Comparison of ENCODE assay signal across 1 cellular context in the genomic region with DNA sequence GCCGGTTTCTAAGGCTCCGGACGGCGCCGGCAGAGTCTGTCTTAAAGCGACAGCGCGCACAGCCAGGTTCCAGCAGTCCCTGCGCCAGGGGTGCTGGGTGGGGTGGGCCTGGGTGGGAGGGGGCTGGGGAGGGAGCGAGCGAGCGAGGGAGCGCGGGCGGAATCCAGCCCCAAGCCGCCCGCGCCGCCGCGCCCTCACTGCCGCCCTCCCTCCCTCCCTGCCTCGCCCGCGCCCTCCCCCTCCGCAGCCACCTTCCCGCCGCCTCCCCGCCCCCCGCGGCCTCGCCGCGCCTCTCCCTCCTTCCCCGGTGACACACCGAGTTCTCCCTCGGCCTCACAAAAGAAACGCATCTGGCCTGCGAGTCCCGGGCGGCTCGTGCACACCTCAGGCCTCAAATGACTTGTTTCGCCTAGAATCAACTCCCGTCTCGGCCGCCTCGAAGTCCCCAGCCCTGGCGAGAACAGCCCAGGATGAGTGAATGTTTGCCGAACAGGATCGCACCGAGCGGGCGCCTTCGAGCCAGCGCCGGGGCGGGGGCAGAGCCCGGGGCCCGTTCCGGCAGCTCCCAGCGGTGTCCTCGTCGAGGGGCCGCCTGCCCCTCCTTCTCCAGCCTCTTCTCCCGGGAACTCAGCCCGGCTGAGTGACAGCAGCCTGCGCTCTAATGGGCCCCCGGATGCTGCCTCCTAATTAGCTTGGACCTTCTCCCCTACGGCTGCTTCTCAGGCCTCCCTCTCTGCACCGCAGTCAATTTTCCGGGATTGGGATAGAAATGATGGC.
TF ChIP-seq lines count a peak whose summit lies in the region.

A gene (minus strand): TSS at position 43 of the 777 bp plus-strand sequence. CDS start 347 bp downstream, outside the sequence.

TF ChIP-seq in HepG2, 621 proteins besides CTCF, POLR2A, EP300 and RAD21 (continued from another document and continues in another):
- TF ChIP-seq, protein P1, sequence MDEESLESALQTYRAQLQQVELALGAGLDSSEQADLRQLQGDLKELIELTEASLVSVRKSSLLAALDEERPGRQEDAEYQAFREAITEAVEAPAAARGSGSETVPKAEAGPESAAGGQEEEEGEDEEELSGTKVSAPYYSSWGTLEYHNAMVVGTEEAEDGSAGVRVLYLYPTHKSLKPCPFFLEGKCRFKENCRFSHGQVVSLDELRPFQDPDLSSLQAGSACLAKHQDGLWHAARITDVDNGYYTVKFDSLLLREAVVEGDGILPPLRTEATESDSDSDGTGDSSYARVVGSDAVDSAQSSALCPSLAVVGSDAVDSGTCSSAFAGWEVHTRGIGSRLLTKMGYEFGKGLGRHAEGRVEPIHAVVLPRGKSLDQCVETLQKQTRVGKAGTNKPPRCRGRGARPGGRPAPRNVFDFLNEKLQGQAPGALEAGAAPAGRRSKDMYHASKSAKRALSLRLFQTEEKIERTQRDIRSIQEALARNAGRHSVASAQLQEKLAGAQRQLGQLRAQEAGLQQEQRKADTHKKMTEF (CRISPR knock-in tag; IDR thresholded peaks at IDR 0.05) = peak; percentile 26; the same call in 1 of the 2 replicates
- TF ChIP-seq ZFP36L2 (CRISPR knock-in tag; IDR thresholded peaks at IDR 0.05) (no peak), GATAD2A (CRISPR knock-in tag; IDR thresholded peaks at IDR 0.05) (no peak), MYNN (CRISPR knock-in tag; IDR thresholded peaks at IDR 0.05; ENCODE audit: low read depth) (no peak), ZIK1 (CRISPR knock-in tag; IDR thresholded peaks at IDR 0.05; ENCODE audit: borderline replicate concordance, low read depth) (no peak), SNAI1 (CRISPR knock-in tag; IDR thresholded peaks at IDR 0.05; ENCODE audit: borderline replicate concordance) (no peak), PAWR (CRISPR knock-in tag; IDR thresholded peaks at IDR 0.05; ENCODE audit: borderline replicate concordance) (no peak), GABPB1 (CRISPR knock-in tag; IDR thresholded peaks at IDR 0.05) (peak; percentile 65), CBX2 (IDR thresholded peaks at IDR 0.05; ENCODE audit: low read depth, low read length) (no peak), CBX2 (CRISPR knock-in tag; IDR thresholded peaks at IDR 0.05; ENCODE audit: low read depth) (no peak), TCF12 (IDR thresholded peaks at IDR 0.05) (no peak), TCF12 (CRISPR knock-in tag; IDR thresholded peaks at IDR 0.05) (no peak), MXD4 (CRISPR knock-in tag; IDR thresholded peaks at IDR 0.05) (0 out of 2 replicates have a peak, but pooled peaks have one; percentile 30), HNRNPLL (IDR thresholded peaks at IDR 0.05; ENCODE audit: low read depth, low read length, poor library complexity, severe bottlenecking) (peak; percentile 37), ZNF781 (CRISPR knock-in tag; IDR thresholded peaks at IDR 0.05; ENCODE audit: borderline replicate concordance, not compliant biosample characterization) (peak; percentile 60), NRL (CRISPR knock-in tag; IDR thresholded peaks at IDR 0.05; ENCODE audit: borderline replicate concordance) (no peak; the same call in none of the 2 replicates)
- TF ChIP-seq, protein P2, sequence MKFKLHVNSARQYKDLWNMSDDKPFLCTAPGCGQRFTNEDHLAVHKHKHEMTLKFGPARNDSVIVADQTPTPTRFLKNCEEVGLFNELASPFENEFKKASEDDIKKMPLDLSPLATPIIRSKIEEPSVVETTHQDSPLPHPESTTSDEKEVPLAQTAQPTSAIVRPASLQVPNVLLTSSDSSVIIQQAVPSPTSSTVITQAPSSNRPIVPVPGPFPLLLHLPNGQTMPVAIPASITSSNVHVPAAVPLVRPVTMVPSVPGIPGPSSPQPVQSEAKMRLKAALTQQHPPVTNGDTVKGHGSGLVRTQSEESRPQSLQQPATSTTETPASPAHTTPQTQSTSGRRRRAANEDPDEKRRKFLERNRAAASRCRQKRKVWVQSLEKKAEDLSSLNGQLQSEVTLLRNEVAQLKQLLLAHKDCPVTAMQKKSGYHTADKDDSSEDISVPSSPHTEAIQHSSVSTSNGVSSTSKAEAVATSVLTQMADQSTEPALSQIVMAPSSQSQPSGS (CRISPR knock-in tag; IDR thresholded peaks at IDR 0.05) = no peak
- TF ChIP-seq, protein P3, sequence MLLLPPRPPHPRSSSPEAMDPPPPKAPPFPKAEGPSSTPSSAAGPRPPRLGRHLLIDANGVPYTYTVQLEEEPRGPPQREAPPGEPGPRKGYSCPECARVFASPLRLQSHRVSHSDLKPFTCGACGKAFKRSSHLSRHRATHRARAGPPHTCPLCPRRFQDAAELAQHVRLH (CRISPR knock-in tag; IDR thresholded peaks at IDR 0.05; ENCODE audit: borderline replicate concordance, low read depth) = peak; percentile 54; the same call in 1 of the 2 replicates
- TF ChIP-seq, protein P4, sequence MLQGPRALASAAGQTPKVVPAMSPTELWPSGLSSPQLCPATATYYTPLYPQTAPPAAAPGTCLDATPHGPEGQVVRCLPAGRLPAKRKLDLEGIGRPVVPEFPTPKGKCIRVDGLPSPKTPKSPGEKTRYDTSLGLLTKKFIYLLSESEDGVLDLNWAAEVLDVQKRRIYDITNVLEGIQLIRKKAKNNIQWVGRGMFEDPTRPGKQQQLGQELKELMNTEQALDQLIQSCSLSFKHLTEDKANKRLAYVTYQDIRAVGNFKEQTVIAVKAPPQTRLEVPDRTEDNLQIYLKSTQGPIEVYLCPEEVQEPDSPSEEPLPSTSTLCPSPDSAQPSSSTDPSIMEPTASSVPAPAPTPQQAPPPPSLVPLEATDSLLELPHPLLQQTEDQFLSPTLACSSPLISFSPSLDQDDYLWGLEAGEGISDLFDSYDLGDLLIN (CRISPR knock-in tag; IDR thresholded peaks at IDR 0.05; ENCODE audit: borderline replicate concordance) = no peak
- TF ChIP-seq, protein P5, sequence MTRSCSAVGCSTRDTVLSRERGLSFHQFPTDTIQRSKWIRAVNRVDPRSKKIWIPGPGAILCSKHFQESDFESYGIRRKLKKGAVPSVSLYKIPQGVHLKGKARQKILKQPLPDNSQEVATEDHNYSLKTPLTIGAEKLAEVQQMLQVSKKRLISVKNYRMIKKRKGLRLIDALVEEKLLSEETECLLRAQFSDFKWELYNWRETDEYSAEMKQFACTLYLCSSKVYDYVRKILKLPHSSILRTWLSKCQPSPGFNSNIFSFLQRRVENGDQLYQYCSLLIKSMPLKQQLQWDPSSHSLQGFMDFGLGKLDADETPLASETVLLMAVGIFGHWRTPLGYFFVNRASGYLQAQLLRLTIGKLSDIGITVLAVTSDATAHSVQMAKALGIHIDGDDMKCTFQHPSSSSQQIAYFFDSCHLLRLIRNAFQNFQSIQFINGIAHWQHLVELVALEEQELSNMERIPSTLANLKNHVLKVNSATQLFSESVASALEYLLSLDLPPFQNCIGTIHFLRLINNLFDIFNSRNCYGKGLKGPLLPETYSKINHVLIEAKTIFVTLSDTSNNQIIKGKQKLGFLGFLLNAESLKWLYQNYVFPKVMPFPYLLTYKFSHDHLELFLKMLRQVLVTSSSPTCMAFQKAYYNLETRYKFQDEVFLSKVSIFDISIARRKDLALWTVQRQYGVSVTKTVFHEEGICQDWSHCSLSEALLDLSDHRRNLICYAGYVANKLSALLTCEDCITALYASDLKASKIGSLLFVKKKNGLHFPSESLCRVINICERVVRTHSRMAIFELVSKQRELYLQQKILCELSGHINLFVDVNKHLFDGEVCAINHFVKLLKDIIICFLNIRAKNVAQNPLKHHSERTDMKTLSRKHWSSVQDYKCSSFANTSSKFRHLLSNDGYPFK (CRISPR knock-in tag; IDR thresholded peaks at IDR 0.05; ENCODE audit: borderline replicate concordance) = peak; percentile 40; the same call in 1 of the 2 replicates
- TF ChIP-seq, protein P6, sequence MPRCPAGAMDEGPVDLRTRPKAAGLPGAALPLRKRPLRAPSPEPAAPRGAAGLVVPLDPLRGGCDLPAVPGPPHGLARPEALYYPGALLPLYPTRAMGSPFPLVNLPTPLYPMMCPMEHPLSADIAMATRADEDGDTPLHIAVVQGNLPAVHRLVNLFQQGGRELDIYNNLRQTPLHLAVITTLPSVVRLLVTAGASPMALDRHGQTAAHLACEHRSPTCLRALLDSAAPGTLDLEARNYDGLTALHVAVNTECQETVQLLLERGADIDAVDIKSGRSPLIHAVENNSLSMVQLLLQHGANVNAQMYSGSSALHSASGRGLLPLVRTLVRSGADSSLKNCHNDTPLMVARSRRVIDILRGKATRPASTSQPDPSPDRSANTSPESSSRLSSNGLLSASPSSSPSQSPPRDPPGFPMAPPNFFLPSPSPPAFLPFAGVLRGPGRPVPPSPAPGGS (CRISPR knock-in tag; IDR thresholded peaks at IDR 0.05) = no peak
- TF ChIP-seq, protein P7, sequence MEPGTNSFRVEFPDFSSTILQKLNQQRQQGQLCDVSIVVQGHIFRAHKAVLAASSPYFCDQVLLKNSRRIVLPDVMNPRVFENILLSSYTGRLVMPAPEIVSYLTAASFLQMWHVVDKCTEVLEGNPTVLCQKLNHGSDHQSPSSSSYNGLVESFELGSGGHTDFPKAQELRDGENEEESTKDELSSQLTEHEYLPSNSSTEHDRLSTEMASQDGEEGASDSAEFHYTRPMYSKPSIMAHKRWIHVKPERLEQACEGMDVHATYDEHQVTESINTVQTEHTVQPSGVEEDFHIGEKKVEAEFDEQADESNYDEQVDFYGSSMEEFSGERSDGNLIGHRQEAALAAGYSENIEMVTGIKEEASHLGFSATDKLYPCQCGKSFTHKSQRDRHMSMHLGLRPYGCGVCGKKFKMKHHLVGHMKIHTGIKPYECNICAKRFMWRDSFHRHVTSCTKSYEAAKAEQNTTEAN (CRISPR knock-in tag; conservative IDR thresholded peaks at IDR 0.05) = no peak
- TF ChIP-seq, protein P8, sequence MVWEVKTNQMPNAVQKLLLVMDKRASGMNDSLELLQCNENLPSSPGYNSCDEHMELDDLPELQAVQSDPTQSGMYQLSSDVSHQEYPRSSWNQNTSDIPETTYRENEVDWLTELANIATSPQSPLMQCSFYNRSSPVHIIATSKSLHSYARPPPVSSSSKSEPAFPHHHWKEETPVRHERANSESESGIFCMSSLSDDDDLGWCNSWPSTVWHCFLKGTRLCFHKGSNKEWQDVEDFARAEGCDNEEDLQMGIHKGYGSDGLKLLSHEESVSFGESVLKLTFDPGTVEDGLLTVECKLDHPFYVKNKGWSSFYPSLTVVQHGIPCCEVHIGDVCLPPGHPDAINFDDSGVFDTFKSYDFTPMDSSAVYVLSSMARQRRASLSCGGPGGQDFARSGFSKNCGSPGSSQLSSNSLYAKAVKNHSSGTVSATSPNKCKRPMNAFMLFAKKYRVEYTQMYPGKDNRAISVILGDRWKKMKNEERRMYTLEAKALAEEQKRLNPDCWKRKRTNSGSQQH (CRISPR knock-in tag; IDR thresholded peaks at IDR 0.05; ENCODE audit: low read depth) = no peak
- TF ChIP-seq, protein P9, sequence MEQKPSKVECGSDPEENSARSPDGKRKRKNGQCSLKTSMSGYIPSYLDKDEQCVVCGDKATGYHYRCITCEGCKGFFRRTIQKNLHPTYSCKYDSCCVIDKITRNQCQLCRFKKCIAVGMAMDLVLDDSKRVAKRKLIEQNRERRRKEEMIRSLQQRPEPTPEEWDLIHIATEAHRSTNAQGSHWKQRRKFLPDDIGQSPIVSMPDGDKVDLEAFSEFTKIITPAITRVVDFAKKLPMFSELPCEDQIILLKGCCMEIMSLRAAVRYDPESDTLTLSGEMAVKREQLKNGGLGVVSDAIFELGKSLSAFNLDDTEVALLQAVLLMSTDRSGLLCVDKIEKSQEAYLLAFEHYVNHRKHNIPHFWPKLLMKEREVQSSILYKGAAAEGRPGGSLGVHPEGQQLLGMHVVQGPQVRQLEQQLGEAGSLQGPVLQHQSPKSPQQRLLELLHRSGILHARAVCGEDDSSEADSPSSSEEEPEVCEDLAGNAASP (CRISPR knock-in tag; IDR thresholded peaks at IDR 0.05; ENCODE audit: borderline replicate concordance) = no peak
- TF ChIP-seq, protein P10, sequence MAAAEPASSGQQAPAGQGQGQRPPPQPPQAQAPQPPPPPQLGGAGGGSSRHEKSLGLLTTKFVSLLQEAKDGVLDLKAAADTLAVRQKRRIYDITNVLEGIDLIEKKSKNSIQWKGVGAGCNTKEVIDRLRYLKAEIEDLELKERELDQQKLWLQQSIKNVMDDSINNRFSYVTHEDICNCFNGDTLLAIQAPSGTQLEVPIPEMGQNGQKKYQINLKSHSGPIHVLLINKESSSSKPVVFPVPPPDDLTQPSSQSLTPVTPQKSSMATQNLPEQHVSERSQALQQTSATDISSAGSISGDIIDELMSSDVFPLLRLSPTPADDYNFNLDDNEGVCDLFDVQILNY (CRISPR knock-in tag; conservative IDR thresholded peaks at IDR 0.05) = no peak
- TF ChIP-seq, protein P11, sequence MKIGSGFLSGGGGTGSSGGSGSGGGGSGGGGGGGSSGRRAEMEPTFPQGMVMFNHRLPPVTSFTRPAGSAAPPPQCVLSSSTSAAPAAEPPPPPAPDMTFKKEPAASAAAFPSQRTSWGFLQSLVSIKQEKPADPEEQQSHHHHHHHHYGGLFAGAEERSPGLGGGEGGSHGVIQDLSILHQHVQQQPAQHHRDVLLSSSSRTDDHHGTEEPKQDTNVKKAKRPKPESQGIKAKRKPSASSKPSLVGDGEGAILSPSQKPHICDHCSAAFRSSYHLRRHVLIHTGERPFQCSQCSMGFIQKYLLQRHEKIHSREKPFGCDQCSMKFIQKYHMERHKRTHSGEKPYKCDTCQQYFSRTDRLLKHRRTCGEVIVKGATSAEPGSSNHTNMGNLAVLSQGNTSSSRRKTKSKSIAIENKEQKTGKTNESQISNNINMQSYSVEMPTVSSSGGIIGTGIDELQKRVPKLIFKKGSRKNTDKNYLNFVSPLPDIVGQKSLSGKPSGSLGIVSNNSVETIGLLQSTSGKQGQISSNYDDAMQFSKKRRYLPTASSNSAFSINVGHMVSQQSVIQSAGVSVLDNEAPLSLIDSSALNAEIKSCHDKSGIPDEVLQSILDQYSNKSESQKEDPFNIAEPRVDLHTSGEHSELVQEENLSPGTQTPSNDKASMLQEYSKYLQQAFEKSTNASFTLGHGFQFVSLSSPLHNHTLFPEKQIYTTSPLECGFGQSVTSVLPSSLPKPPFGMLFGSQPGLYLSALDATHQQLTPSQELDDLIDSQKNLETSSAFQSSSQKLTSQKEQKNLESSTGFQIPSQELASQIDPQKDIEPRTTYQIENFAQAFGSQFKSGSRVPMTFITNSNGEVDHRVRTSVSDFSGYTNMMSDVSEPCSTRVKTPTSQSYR (CRISPR knock-in tag; IDR thresholded peaks at IDR 0.05; ENCODE audit: borderline replicate concordance) = peak; percentile 18; the same call in 1 of the 2 replicates
- TF ChIP-seq, protein P12, sequence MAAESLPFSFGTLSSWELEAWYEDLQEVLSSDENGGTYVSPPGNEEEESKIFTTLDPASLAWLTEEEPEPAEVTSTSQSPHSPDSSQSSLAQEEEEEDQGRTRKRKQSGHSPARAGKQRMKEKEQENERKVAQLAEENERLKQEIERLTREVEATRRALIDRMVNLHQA (CRISPR knock-in tag; IDR thresholded peaks at IDR 0.05) = no peak
